In the genomic region with DNA sequence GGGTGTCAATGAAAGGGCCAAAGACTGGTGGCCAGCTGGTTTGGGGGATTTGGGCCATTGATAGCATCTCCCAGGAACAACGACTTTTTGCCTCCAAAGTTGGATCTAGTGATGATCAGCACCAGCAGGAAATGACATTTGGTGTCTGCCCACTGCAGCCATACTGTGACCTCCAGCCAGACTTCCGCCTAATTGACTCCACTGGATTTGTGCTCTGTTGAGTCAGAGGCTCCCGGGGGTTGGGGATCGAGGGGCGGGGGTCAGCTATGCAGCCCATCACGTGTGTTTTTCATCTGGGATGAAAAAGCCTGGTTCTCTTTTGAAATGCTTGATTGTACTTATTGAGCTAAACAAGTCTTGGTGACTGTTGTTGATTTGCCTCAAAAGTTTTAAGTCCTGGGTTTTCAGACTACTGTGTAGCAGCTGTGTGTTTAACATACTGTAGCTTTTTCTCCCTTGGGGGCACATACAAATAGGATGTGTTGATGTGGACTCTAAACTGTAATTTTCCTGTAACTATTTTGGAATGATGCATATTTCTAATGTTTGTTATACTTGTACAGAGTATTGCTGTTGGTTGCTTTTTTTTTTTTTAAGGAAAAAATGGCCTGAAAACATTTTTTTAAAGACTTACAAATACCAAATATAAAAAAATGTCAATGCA, we compare ENCODE assay signal across 16 cellular contexts. TPM values are rescaled to one million over a fixed set of nuclear protein-coding genes. Genes with fewer than 3 reads are reported as not detected.
DNase-seq lines count a peak whose midpoint lies in the region; ATAC-seq and TF ChIP-seq lines count a peak whose summit lies in the region.
"Had no signal": no experiment of that assay in that cellular context is flagged by ENCODE, and none has a peak within 500 bp of the region (broad histone marks: within the 10 kb centered on the region; RNA-seq: fewer than 3 reads in every experiment).

No MANE protein-coding gene starts in this region.

- no peak overlapping the region for H3K9ac ChIP-seq in smooth muscle cell (ENCODE audit: low read depth)

- H3K27ac ChIP-seq in left ventricle myocardium inferior (replicated peaks) (peak overlapping the region; percentile 89), smooth muscle cell (ENCODE audit: low read depth) (no peak overlapping the region), foreskin keratinocyte (no peak overlapping the region)
- H3K27ac ChIP-seq: hepatocyte, psoas muscle had no signal

- peak; percentile 51 for DNase-seq in EH (ENCODE audit: low read depth)
- peak; percentile 15 for DNase-seq in astrocyte of the hippocampus (ENCODE audit: low read depth, low spot score)
- peak; percentile 19 for DNase-seq in left ventricle myocardium inferior
- no peak for DNase-seq in smooth muscle cell (lab: John Stamatoyannopoulos, UW; ENCODE audit: unreplicated experiment)
- no peak for DNase-seq in foreskin keratinocyte
- no peak for DNase-seq in NOMO-1 (lab: John Stamatoyannopoulos, UW; ENCODE audit: unreplicated experiment in 2 of 2)
- no peak for DNase-seq in left colon
- DNase-seq: NCI-H226, psoas muscle, T1000 had no signal

- H3K4me3 ChIP-seq in left ventricle myocardium inferior = peak overlapping the region; percentile 51
- H3K4me3 ChIP-seq in smooth muscle cell = no peak overlapping the region
- H3K4me3 ChIP-seq: hepatocyte, psoas muscle had no signal

- no peaks in the 10 kb centered on the region for H3K79me2 ChIP-seq in smooth muscle cell (ENCODE audit: low read depth)
- H3K79me2 ChIP-seq: hepatocyte had no signal

- H2AFZ ChIP-seq in smooth muscle cell (ENCODE audit: low read depth) = no peak overlapping the region
- H2AFZ ChIP-seq: hepatocyte had no signal

- H3K9me3 ChIP-seq in left ventricle myocardium inferior (replicated peaks) (no peaks in the 10 kb centered on the region), smooth muscle cell (replicated peaks; ENCODE audit: low read depth) (no peaks in the 10 kb centered on the region)
- H3K9me3 ChIP-seq: psoas muscle had no signal

- peak overlapping the region; percentile 36 for H3K4me2 ChIP-seq in smooth muscle cell
- H3K4me2 ChIP-seq: hepatocyte had no signal

- 59% methylated on average over 6 of the region's 6 CpGs for WGBS in smooth muscle cell (ENCODE audit: low lambda C conversion rate)

- ATAC-seq in foreskin keratinocyte (no peak), left colon (no peak), HG03095 (IDR thresholded peaks at IDR 0.05; ENCODE audit: unreplicated experiment) (no peak)
- ATAC-seq: activated naive CD4-positive, alpha-beta T cell treated with anti-CD3 and anti-CD28 coated beads, Interleukin-2, amount 50 U/mL, for 72 hours; Panc1; psoas muscle had no signal

- H3K4me1 ChIP-seq in left ventricle myocardium inferior = peaks cover 65% of the 10 kb centered on the region
- H3K4me1 ChIP-seq in smooth muscle cell (ENCODE audit: low read depth) = peaks cover 7% of the 10 kb centered on the region
- H3K4me1 ChIP-seq in foreskin keratinocyte = no peaks in the 10 kb centered on the region
- H3K4me1 ChIP-seq: psoas muscle had no signal

- no peaks in the 10 kb centered on the region for H3K27me3 ChIP-seq in left ventricle myocardium inferior (ENCODE audit: low read depth)
- H3K27me3 ChIP-seq in smooth muscle cell (ENCODE audit: low read depth) = no peaks in the 10 kb centered on the region
- H3K27me3 ChIP-seq in foreskin keratinocyte = no peaks in the 10 kb centered on the region
- H3K27me3 ChIP-seq: hepatocyte had no signal

- no peaks in the 10 kb centered on the region for H3F3A ChIP-seq in smooth muscle cell (ENCODE audit: low read depth)

- no peaks in the 10 kb centered on the region for H3K36me3 ChIP-seq in left ventricle myocardium inferior
- no peaks in the 10 kb centered on the region for H3K36me3 ChIP-seq in smooth muscle cell (ENCODE audit: low read depth)

- TF ChIP-seq CTCF in left ventricle myocardium inferior (IDR thresholded peaks at IDR 0.05; ENCODE audit: borderline replicate concordance) = no peak
- TF ChIP-seq CTCF in smooth muscle cell (IDR thresholded peaks at IDR 0.05; ENCODE audit: borderline replicate concordance, insufficient read depth, poor library complexity, severe bottlenecking) = no peak
- TF ChIP-seq CTCF in foreskin keratinocyte (conservative IDR thresholded peaks at IDR 0.05) = no peak

- no peaks in the 10 kb centered on the region for H4K20me1 ChIP-seq in smooth muscle cell (ENCODE audit: low read depth)

- intact Hi-C loops in left ventricle myocardium inferior (cut with micrococcal nuclease) = no loop called here
- intact Hi-C loops in left colon (cut with DNase I, micrococcal nuclease) = no loop called here

RNA-seq across cellular contexts. Expression of gene OR4B1, which starts 46.3 kb away (rescaled TPM):
- total RNA-seq in left ventricle myocardium inferior (not detected), smooth muscle cell (not detected in 2 replicates), foreskin keratinocyte (not detected in 2 replicates), left colon (not detected)
- polyA plus RNA-seq in smooth muscle cell (not detected in 2 replicates), foreskin keratinocyte (not detected in 2 replicates)
- total RNA-seq: activated naive CD4-positive, alpha-beta T cell treated with anti-CD3 and anti-CD28 coated beads, Interleukin-2, amount 50 U/mL, for 72 hours; dermis microvascular lymphatic vessel endothelial cell; H1; hepatocyte; psoas muscle had no signal
- polyA plus RNA-seq: H1, hepatocyte, psoas muscle had no signal

Comparison
In these comparisons a context has a peak if more than half of its experiments do, and no peak if none do; other contexts are left out.
1. DNase-seq: peak in EH (single experiment), astrocyte of the hippocampus (single experiment) and left ventricle myocardium inferior (single experiment); none in smooth muscle cell (single experiment), foreskin keratinocyte (0 of 2), NOMO-1 (0 of 2) and left colon (0 of 2).